Comparison of ENCODE assay signal across 8 cellular contexts in the genomic region with DNA sequence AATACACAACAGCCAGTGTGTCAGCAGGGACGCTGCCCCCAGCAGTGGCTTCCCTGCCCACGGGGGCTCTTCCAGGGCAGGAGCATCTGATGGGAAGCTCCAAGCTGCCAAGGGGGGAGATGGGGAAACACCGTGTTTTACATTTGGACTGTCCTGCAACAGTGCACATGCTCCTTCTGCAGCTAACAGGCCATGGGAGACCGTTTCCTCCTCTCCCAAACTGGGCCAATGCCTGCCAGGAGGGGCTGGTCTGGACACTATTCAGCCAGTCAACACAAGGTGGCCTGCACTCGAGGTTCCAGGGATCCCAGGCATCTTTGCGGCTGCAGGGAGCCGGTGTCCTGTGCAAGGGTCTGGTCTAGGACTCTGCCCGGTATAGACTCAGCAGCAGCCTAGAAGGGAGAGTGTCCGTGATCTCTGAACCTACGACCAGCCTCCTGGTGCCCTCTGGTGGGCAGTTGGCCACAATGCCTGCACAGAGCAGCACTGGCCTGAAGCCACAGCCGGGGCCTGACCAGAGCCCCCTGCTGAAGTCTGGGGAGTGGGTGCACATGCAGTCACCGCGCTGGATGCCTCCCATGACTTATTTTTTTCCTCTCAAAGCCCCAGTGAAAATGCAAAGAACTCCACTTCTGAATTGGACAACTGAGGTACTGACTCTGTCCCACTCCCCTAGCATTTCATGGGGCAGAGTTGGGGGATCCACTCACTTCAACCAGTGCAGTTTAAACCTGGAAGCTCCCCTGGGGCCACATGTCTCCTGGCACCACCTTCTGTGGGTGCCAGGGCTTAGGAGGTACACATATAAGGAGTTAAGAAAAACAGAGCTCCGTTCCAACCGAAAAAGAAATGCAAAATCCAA. TPM values are rescaled to one million over a fixed set of nuclear protein-coding genes. Genes with fewer than 3 reads are reported as not detected.
DNase-seq lines count a peak whose midpoint lies in the region; ATAC-seq and TF ChIP-seq lines count a peak whose summit lies in the region.

No MANE protein-coding gene starts in this region.

- H3K9me3 ChIP-seq in RWPE2 (ENCODE audit: severe bottlenecking) (no peaks in the 10 kb centered on the region), right atrium auricular region (no peaks in the 10 kb centered on the region)

- DNase-seq in EL (peak; percentile 60), HL-60 (ENCODE audit: low read depth in 1 of 2, low spot score in 1 of 2) (peak in 1 of 2 experiments; percentile 69), RWPE2 (ENCODE audit: low spot score) (no peak), amygdala (lab: John Stamatoyannopoulos, UW) (peak in 40 of 56 donors; percentile 3 to 73 (median 20)), right atrium auricular region (ENCODE audit: low spot score) (no peak), retinal pigment epithelial cell (ENCODE audit: low read depth) (no peak)

- ATAC-seq in RWPE2 (ENCODE audit: low read depth) (peak; percentile 76), GM19455 (IDR thresholded peaks at IDR 0.05; ENCODE audit: unreplicated experiment) (no peak), HG03139 (IDR thresholded peaks at IDR 0.05; ENCODE audit: unreplicated experiment) (no peak)

- H3K36me3 ChIP-seq in RWPE2 (ENCODE audit: low read depth) = peaks cover 37% of the 10 kb centered on the region
- H3K36me3 ChIP-seq in right atrium auricular region = peaks cover 24% of the 10 kb centered on the region

- H3K27me3 ChIP-seq in HL-60 (ENCODE audit: insufficient read depth, poor library complexity, severe bottlenecking) = no peaks in the 10 kb centered on the region
- H3K27me3 ChIP-seq in RWPE2 (ENCODE audit: insufficient read depth, poor library complexity, severe bottlenecking) = no peaks in the 10 kb centered on the region
- no peaks in the 10 kb centered on the region for H3K27me3 ChIP-seq in right atrium auricular region

- H3K4me3 ChIP-seq in HL-60 (replicated peaks; ENCODE audit: insufficient read depth, low read length) (no peak overlapping the region), RWPE2 (ENCODE audit: severe bottlenecking) (no peak overlapping the region), right atrium auricular region (no peak overlapping the region), retinal pigment epithelial cell (ENCODE audit: low read length) (peak overlapping the region; percentile 71)

- TF ChIP-seq CTCF in HL-60 (IDR thresholded peaks at IDR 0.05; ENCODE audit: insufficient read depth, low read length) (peak; percentile 65), RWPE2 (IDR thresholded peaks at IDR 0.05; ENCODE audit: poor library complexity, severe bottlenecking) (peak; percentile 85), right atrium auricular region (IDR thresholded peaks at IDR 0.05) (peak; percentile 50 to 75), retinal pigment epithelial cell (conservative IDR thresholded peaks at IDR 0.05; ENCODE audit: low read depth, low read length) (peak; percentile 88)

- H3K4me1 ChIP-seq in RWPE2 (ENCODE audit: insufficient read depth, poor library complexity, severe bottlenecking) = peaks cover 7% of the 10 kb centered on the region
- H3K4me1 ChIP-seq in right atrium auricular region = peaks cover 0 to 7% of the 10 kb centered on the region in 2 donors

- H3K27ac ChIP-seq in HL-60 (replicated peaks) (no peak overlapping the region), RWPE2 (ENCODE audit: poor library complexity, severe bottlenecking) (no peak overlapping the region), right atrium auricular region (no peak overlapping the region)

RNA-seq across cellular contexts. Expression of gene RCC2, which starts 33.3 kb away (rescaled TPM):
- total RNA-seq in right atrium auricular region = 10 to 100 TPM in 1 of 2 donors, 1 to 10 TPM in 1; 9.1 to 11.2 TPM

RNA-seq across cellular contexts. Expression of gene PADI6, which starts 34.1 kb away (rescaled TPM):
- total RNA-seq in right atrium auricular region = not detected

Comparison
In these comparisons a context has a peak if more than half of its experiments do, and no peak if none do; other contexts are left out.
1. DNase-seq: peak in EL (single experiment) and amygdala (40 of 56); none in RWPE2 (single experiment), right atrium auricular region (single experiment) and retinal pigment epithelial cell (single experiment).
2. Peak in every context shown above with its lines, with median percentiles within 50 percentile points of each other: CTCF ChIP-seq.